1 cellular context compared by ENCODE assay signal in the genomic region with DNA sequence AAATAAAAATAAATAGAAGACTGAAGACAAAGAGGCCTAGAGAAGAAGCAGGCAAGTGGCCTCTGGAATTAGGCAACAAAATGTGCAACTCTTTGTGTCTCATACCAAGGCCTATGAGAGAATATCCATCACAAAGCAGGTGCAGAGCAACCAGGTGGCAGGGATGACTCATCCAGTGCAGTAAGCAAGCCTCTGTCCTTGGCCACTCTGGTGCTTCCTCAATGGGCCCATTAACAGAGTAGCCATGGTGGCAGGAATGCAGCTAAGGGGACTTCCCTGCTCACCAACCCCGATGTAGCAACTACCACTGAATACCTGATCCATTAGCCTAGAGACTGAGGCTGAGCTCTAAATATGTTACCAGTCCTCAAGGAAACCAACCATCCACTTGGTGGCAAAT.
TF ChIP-seq lines count a peak whose summit lies in the region.

No MANE protein-coding gene starts in this region.

TF ChIP-seq in H1, 55 proteins besides CTCF, POLR2A, EP300 and RAD21 (continued from another document):
- TF ChIP-seq CEBPB (IDR thresholded peaks at IDR 0.05; ENCODE audit: low read depth, low read length) (peak; percentile 27; the same call in 1 of the 2 replicates), CHD1 (IDR thresholded peaks at IDR 0.05; ENCODE audit: low read depth, low read length) (no peak)
- TF ChIP-seq, protein P1, sequence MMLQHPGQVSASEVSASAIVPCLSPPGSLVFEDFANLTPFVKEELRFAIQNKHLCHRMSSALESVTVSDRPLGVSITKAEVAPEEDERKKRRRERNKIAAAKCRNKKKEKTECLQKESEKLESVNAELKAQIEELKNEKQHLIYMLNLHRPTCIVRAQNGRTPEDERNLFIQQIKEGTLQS (IDR thresholded peaks at IDR 0.05; ENCODE audit: insufficient read depth, low read depth, low read length): 0 out of 2 replicates have a peak, but pooled peaks have one; percentile 22
